Comparison of ENCODE assay signal across 1 cellular context in the genomic region with DNA sequence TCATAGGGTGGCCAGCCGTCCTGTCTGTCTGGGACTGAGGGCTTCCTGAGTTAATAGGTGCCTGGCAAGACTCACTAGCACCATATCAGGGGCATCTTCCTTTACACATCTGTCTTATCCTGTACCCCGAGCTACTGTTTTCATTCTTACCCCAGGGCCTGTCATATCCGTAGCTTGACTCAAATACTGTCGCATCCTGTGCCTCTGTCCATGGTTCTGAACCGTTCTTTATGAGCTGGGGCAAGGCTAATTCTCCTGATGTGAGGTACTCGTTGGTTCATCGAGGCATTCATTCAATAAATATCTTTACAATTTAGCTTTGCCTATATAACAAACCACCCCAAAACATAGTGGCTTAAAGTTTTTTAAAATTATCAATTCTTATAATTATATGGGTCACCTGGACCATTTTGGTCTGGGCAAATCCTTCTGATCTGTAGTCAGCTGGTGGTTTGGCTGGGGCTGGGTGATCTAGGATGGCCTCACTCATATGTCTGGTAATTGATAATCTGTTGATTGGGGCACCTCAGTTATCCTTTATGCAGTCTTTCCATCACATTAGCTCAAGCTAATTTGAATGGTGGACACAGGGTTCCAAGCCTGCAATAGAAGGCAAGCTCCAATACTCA.
TF ChIP-seq lines count a peak whose summit lies in the region.

No MANE protein-coding gene starts in this region.

TF ChIP-seq in neural cell, 6 proteins besides CTCF, POLR2A, EP300 and RAD21 (continued from another document):
- TF ChIP-seq, protein P1, sequence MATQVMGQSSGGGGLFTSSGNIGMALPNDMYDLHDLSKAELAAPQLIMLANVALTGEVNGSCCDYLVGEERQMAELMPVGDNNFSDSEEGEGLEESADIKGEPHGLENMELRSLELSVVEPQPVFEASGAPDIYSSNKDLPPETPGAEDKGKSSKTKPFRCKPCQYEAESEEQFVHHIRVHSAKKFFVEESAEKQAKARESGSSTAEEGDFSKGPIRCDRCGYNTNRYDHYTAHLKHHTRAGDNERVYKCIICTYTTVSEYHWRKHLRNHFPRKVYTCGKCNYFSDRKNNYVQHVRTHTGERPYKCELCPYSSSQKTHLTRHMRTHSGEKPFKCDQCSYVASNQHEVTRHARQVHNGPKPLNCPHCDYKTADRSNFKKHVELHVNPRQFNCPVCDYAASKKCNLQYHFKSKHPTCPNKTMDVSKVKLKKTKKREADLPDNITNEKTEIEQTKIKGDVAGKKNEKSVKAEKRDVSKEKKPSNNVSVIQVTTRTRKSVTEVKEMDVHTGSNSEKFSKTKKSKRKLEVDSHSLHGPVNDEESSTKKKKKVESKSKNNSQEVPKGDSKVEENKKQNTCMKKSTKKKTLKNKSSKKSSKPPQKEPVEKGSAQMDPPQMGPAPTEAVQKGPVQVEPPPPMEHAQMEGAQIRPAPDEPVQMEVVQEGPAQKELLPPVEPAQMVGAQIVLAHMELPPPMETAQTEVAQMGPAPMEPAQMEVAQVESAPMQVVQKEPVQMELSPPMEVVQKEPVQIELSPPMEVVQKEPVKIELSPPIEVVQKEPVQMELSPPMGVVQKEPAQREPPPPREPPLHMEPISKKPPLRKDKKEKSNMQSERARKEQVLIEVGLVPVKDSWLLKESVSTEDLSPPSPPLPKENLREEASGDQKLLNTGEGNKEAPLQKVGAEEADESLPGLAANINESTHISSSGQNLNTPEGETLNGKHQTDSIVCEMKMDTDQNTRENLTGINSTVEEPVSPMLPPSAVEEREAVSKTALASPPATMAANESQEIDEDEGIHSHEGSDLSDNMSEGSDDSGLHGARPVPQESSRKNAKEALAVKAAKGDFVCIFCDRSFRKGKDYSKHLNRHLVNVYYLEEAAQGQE (IDR thresholded peaks at IDR 0.05; ENCODE audit: borderline replicate concordance), result peak; percentile 44
- TF ChIP-seq TAF1 (IDR thresholded peaks at IDR 0.05; ENCODE audit: low read depth), result no peak
